9 cellular contexts compared by ENCODE assay signal in genomic region chr7:20798694-20799121, GRCh38. TPM values are rescaled to one million over a fixed set of nuclear protein-coding genes. Genes with fewer than 3 reads are reported as not detected.
DNase-seq lines count a peak whose midpoint lies in the region; ATAC-seq and TF ChIP-seq lines count a peak whose summit lies in the region.
"Had no signal": no experiment of that assay in that cellular context is flagged by ENCODE, and none has a peak within 500 bp of the region (broad histone marks: within the 10 kb centered on the region; RNA-seq: fewer than 3 reads in every experiment).

No MANE protein-coding gene starts in this region.

- H3K27me3 ChIP-seq in cardiac muscle cell = peaks cover 73% of the 10 kb centered on the region
- peaks cover 0 to 54% (median 35%) of the 10 kb centered on the region in 4 donors for H3K27me3 ChIP-seq in upper lobe of left lung

- DNase-seq in cardiac muscle cell (ENCODE audit: low read depth in 1 of 2, low spot score in 1 of 2) = peak in 1 of 2 donors; percentile 11
- DNase-seq in cardiac septum (ENCODE audit: low spot score) = no peak
- peak; percentile 30 for DNase-seq in SW480 (ENCODE audit: low spot score)
- peak; percentile 37 for DNase-seq in left kidney (ENCODE audit: low read depth, low spot score)
- DNase-seq in upper lobe of left lung = no peak
- DNase-seq in dermis blood vessel endothelial cell = no peak
- no peak for DNase-seq in left lobe of liver (ENCODE audit: low spot score)
- DNase-seq in NCI-H226 = no peak
- DNase-seq: GF-D8 had no signal

- no peak for TF ChIP-seq EP300 in upper lobe of left lung (IDR thresholded peaks at IDR 0.05)

- H3K36me3 ChIP-seq in cardiac muscle cell (no peaks in the 10 kb centered on the region), upper lobe of left lung (no peaks in the 10 kb centered on the region)

- no peak for TF ChIP-seq POLR2A in upper lobe of left lung (IDR thresholded peaks at IDR 0.05)

- H3K27ac ChIP-seq in cardiac muscle cell (no peak overlapping the region), upper lobe of left lung (no peak overlapping the region)

- 4 to 15% methylated on average over 15 of the region's 15 CpGs for WGBS in upper lobe of left lung, 2 donors

- ATAC-seq in upper lobe of left lung (ENCODE audit: low FRiP score in 2 of 2) (no peak), left lobe of liver (no peak)

- H3K4me1 ChIP-seq in cardiac muscle cell (ENCODE audit: low read depth) = no peaks in the 10 kb centered on the region
- H3K4me1 ChIP-seq in upper lobe of left lung = peaks cover 13 to 24% (median 19%) of the 10 kb centered on the region in 4 donors

- intact Hi-C loops in cardiac septum (cut with DNase I) = loop anchor here (10.0 kb wide), 1 partner anchor 626 kb away; the partner anchor contains the start of gene SP4

- H3K9me3 ChIP-seq in cardiac muscle cell (ENCODE audit: low read depth) (no peaks in the 10 kb centered on the region), upper lobe of left lung (peaks cover 0 to 4% (median 0%) of the 10 kb centered on the region in 4 donors)

- TF ChIP-seq CTCF in cardiac muscle cell (IDR thresholded peaks at IDR 0.05; ENCODE audit: low read depth, low read length) (no peak), upper lobe of left lung (IDR thresholded peaks at IDR 0.05) (no peak)

- peak overlapping the region; percentile 69 for H3K4me3 ChIP-seq in cardiac muscle cell
- H3K4me3 ChIP-seq in upper lobe of left lung = peak overlapping the region in 3 of 4 donors; percentile 51 to 65 (median 59)

RNA-seq across cellular contexts. Expression of gene SP8, which starts 12.0 kb away (rescaled TPM):
- total RNA-seq in cardiac muscle cell (0.42 and 0.74 TPM in 2 replicates), cardiac septum (not detected), upper lobe of left lung (not detected), dermis blood vessel endothelial cell (not detected in 2 replicates), left lobe of liver (not detected)
- not detected in 2 replicates for polyA plus RNA-seq in cardiac muscle cell

Comparison
In these comparisons a context has a peak if more than half of its experiments do, and no peak if none do; other contexts are left out.
1. DNase-seq: peak in SW480 (single experiment) and left kidney (single experiment); none in cardiac septum (single experiment), upper lobe of left lung (0 of 2), dermis blood vessel endothelial cell (single experiment), left lobe of liver (single experiment) and NCI-H226 (single experiment).